In the genomic region with DNA sequence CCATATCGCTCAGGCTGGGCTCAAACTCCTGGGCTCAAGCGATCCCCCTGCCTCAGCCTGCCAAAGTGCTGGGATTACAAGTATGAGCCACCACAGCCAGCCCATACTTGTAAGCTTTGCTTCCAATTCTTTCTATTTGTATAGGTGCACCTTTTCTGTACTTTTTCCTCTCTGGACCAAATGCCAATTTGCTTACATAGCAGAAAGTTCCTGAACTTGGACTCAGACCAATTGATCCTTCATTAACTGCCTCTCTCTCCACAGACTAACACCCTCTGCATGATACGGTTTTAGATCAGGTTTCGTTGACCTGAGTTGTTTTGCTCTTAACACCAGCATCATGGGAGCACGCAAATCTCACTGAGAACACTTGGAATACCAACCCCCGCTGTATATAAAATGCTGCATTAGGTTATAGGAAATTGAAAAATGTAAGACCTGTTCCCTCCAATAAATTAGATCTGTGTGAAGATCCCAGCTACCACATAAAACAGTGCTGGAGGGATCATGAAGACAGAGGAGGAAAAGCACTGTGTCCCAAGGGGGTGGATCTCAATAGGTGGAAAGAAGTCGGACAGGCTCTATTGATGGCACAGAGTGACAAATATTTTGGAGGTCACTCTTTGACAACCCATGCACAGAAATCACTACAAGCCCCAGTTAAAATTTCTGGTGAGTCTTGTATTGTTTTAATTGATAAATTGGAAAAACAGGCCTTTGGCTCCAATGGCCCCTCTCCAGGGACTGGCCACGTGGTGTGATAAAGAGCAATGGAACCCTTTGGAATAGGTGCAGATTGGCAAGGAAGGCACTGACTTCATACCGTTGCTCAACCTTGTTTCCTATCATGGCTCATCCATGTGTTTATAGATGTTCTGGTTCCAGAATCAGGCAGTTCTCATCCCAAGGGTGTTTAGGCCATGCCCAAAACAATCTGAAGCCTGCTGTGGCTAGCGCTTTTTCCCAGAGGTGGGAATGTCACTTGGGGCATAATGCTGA, we compare ENCODE assay signal across 20 cellular contexts.
"Had no signal": no experiment of that assay in that cellular context is flagged by ENCODE, and none has a peak within 500 bp of the region (broad histone marks: within the 10 kb centered on the region; RNA-seq: fewer than 3 reads in every experiment).

No MANE protein-coding gene starts in this region.

- H3K27me3 Mint-ChIP-seq: activated naive CD4-positive, alpha-beta T cell treated with anti-CD3 and anti-CD28 coated beads, Interleukin-2, amount 50 U/mL, for 24 hours; stimulated activated naive B cell treated with anti-CD40 and anti-IgM and Interleukin-4, amounts not matched to agents 10 μg/mL and 1 μg/mL and 100 μg/mL, for 72 hours had no signal

- H3K9me3 Mint-ChIP-seq: activated naive CD4-positive, alpha-beta T cell treated with anti-CD3 and anti-CD28 coated beads, Interleukin-2, amount 50 U/mL, for 24 hours; naive thymus-derived CD8-positive, alpha-beta T cell; stimulated activated naive B cell treated with anti-CD40 and anti-IgM and Interleukin-4, amounts not matched to agents 10 μg/mL and 1 μg/mL and 100 μg/mL, for 72 hours; WTC11 had no signal

- H3K36me3 Mint-ChIP-seq: stimulated activated naive B cell treated with anti-CD40 and anti-IgM and Interleukin-4, amounts not matched to agents 10 μg/mL and 1 μg/mL and 100 μg/mL, for 72 hours; WTC11 had no signal

- H3K27ac Mint-ChIP-seq: activated CD8-positive, alpha-beta T cell treated with anti-CD3 and anti-CD28 coated beads, Interleukin-2, amount 10 ng/mL, durations not matched to agents 7 days and 5 days; activated naive CD4-positive, alpha-beta T cell treated with anti-CD3 and anti-CD28 coated beads, Interleukin-2, amount 50 U/mL, for 24 hours; naive thymus-derived CD8-positive, alpha-beta T cell; stimulated activated naive B cell treated with anti-CD40 and anti-IgM and Interleukin-4, amounts not matched to agents 10 μg/mL and 1 μg/mL and 100 μg/mL, for 72 hours; WTC11 had no signal

- H3K27me3 ChIP-seq: adrenal gland, colonic mucosa, esophagus muscularis mucosa, tibial artery had no signal

- H3K4me1 Mint-ChIP-seq: activated naive CD4-positive, alpha-beta T cell treated with anti-CD3 and anti-CD28 coated beads, Interleukin-2, amount 50 U/mL, for 24 hours; naive thymus-derived CD8-positive, alpha-beta T cell; stimulated activated naive B cell treated with anti-CD40 and anti-IgM and Interleukin-4, amounts not matched to agents 10 μg/mL and 1 μg/mL and 100 μg/mL, for 72 hours had no signal

- H3K4me1 ChIP-seq: adrenal gland, colonic mucosa had no signal

- H3K9me3 ChIP-seq: adrenal gland, colonic mucosa, esophagus muscularis mucosa, heart left ventricle, neutrophil, tibial artery had no signal

- H3K36me3 ChIP-seq: adrenal gland, colonic mucosa, esophagus muscularis mucosa, heart left ventricle, neutrophil had no signal

- ATAC-seq: activated CD8-positive, alpha-beta T cell treated with anti-CD3 and anti-CD28 coated beads, Interleukin-2, amount 10 ng/mL, durations not matched to agents 7 days and 5 days; left cardiac atrium; naive thymus-derived CD8-positive, alpha-beta T cell; stimulated activated naive B cell treated with anti-CD40 and anti-IgM and Interleukin-4, amounts not matched to agents 10 μg/mL and 1 μg/mL and 100 μg/mL, for 72 hours; WTC11 had no signal

- H3K4me3 ChIP-seq: adrenal gland, colonic mucosa, esophagus muscularis mucosa, heart left ventricle, tibial artery had no signal

- H3K27ac ChIP-seq: colonic mucosa, esophagus muscularis mucosa, neutrophil, tibial artery had no signal

- DNase-seq: activated CD4-positive, alpha-beta T cell treated with anti-CD3 and anti-CD28 coated beads for 48 hours; activated CD8-positive, alpha-beta memory T cell treated with anti-CD3 and anti-CD28 coated beads, Interleukin-2, amount 50 U/mL, for 4 hours; activated CD8-positive, alpha-beta T cell treated with anti-CD3 and anti-CD28 coated beads, Interleukin-2, amount 10 ng/mL, durations not matched to agents 7 days and 5 days; activated effector memory CD4-positive, alpha-beta T cell treated with anti-CD3 and anti-CD28 coated beads, Interleukin-2, amount 50 U/mL, for 16 hours; activated T-cell treated with anti-CD3 and anti-CD28 coated beads, Interleukin-2, amount 50 U/mL, for 48 hours; adrenal gland; central memory CD4-positive, alpha-beta T cell; colonic mucosa; foreskin melanocyte; heart left ventricle; left cardiac atrium; naive thymus-derived CD8-positive, alpha-beta T cell; stimulated activated CD4-positive, alpha-beta T cell treated with anti-CD3 and anti-CD28 coated beads, Interleukin-4, amount 100 ng/mL, for 1 hour; stimulated activated naive B cell treated with anti-CD40 and anti-IgM and Interleukin-4, amounts not matched to agents 10 μg/mL and 1 μg/mL and 100 μg/mL, for 72 hours; T-helper 2 cell had no signal

- H3K4me3 Mint-ChIP-seq: activated CD8-positive, alpha-beta T cell treated with anti-CD3 and anti-CD28 coated beads, Interleukin-2, amount 10 ng/mL, durations not matched to agents 7 days and 5 days; activated naive CD4-positive, alpha-beta T cell treated with anti-CD3 and anti-CD28 coated beads, Interleukin-2, amount 50 U/mL, for 24 hours; naive thymus-derived CD8-positive, alpha-beta T cell; stimulated activated naive B cell treated with anti-CD40 and anti-IgM and Interleukin-4, amounts not matched to agents 10 μg/mL and 1 μg/mL and 100 μg/mL, for 72 hours; WTC11 had no signal
